In genomic region chr22:46147471-46148267, GRCh38 we compare ENCODE assay signal across 1 cellular context.
TF ChIP-seq lines count a peak whose summit lies in the region.

No MANE protein-coding gene starts in this region.

TF ChIP-seq in HepG2, 621 proteins besides CTCF, POLR2A, EP300 and RAD21 (continued from another document and continues in another):
- TF ChIP-seq ZNF513 (CRISPR knock-in tag; conservative IDR thresholded peaks at IDR 0.05): no peak
- peak; percentile 78 for TF ChIP-seq BHLHE40 (IDR thresholded peaks at IDR 0.05; ENCODE audit: low read length)
- TF ChIP-seq HNRNPLL (IDR thresholded peaks at IDR 0.05; ENCODE audit: low read depth, low read length, poor library complexity, severe bottlenecking): no peak
- TF ChIP-seq ZNF629 (CRISPR knock-in tag; conservative IDR thresholded peaks at IDR 0.05): 0 out of 2 replicates have a peak, but pooled peaks have one; percentile 23
- TF ChIP-seq ZFP91 (CRISPR knock-in tag; IDR thresholded peaks at IDR 0.05; ENCODE audit: borderline replicate concordance): peak; percentile 85
- TF ChIP-seq ZNF556 (CRISPR knock-in tag; IDR thresholded peaks at IDR 0.05; ENCODE audit: borderline replicate concordance): peak; percentile 93
- TF ChIP-seq ATF5 (CRISPR knock-in tag; IDR thresholded peaks at IDR 0.05; ENCODE audit: low read depth): no peak
- TF ChIP-seq ZNF205 (CRISPR knock-in tag; IDR thresholded peaks at IDR 0.05): 0 out of 2 replicates have a peak, but pooled peaks have one; percentile 22
- TF ChIP-seq XRCC5 (optimal IDR thresholded peaks at IDR 0.05; ENCODE audit: low read length): no peak
- no peak for TF ChIP-seq FOXA1 (IDR thresholded peaks at IDR 0.05)
- peak; percentile 33; the same call in 1 of the 2 replicates for TF ChIP-seq FOXA1 (CRISPR knock-in tag; IDR thresholded peaks at IDR 0.05)
- peak; percentile 96 for TF ChIP-seq ZNF772 (CRISPR knock-in tag; IDR thresholded peaks at IDR 0.05)
- no peak for TF ChIP-seq MAFG (CRISPR knock-in tag; IDR thresholded peaks at IDR 0.05)
- no peak for TF ChIP-seq ZNF326 (CRISPR knock-in tag; IDR thresholded peaks at IDR 0.05; ENCODE audit: borderline replicate concordance)
- no peak for TF ChIP-seq IKZF1 (IDR thresholded peaks at IDR 0.05)
- TF ChIP-seq ZNF788 (CRISPR knock-in tag; IDR thresholded peaks at IDR 0.05; ENCODE audit: borderline replicate concordance): peak; percentile 89
- peak; percentile 82; the same call in 1 of the 2 replicates for TF ChIP-seq SALL1 (CRISPR knock-in tag; IDR thresholded peaks at IDR 0.05)
- no peak; the same call in 1 of the 2 replicates for TF ChIP-seq ZBTB33 (CRISPR knock-in tag; IDR thresholded peaks at IDR 0.05)
- TF ChIP-seq ZFP36 (IDR thresholded peaks at IDR 0.05; ENCODE audit: borderline replicate concordance, low read depth, low read length, partially characterized antibody): no peak
- peak; percentile 32; the same call in 1 of the 2 replicates for TF ChIP-seq NR2F2 (IDR thresholded peaks at IDR 0.05; ENCODE audit: borderline replicate concordance, low read depth)
- TF ChIP-seq ZNF160 (CRISPR knock-in tag; IDR thresholded peaks at IDR 0.05): peak; percentile 53; the same call in 1 of the 2 replicates
- TF ChIP-seq ZBTB43 (CRISPR knock-in tag; conservative IDR thresholded peaks at IDR 0.05): 0 out of 2 replicates have a peak, but pooled peaks have one; percentile 30
- peak; percentile 96 for TF ChIP-seq RXRB (CRISPR knock-in tag; IDR thresholded peaks at IDR 0.05; ENCODE audit: borderline replicate concordance)
- TF ChIP-seq ZBTB26 (CRISPR knock-in tag; IDR thresholded peaks at IDR 0.05; ENCODE audit: borderline replicate concordance): no peak
- TF ChIP-seq MEIS2 (CRISPR knock-in tag; IDR thresholded peaks at IDR 0.05): no peak; the same call in 1 of the 2 replicates
- TF ChIP-seq ERF (CRISPR knock-in tag; IDR thresholded peaks at IDR 0.05): peak; percentile 48; the same call in 1 of the 2 replicates
- no peak for TF ChIP-seq ZNF121 (CRISPR knock-in tag; IDR thresholded peaks at IDR 0.05)
- TF ChIP-seq SUZ12 (IDR thresholded peaks at IDR 0.05; ENCODE audit: low read depth, low read length): no peak
- TF ChIP-seq ZBTB1 (CRISPR knock-in tag; IDR thresholded peaks at IDR 0.05; ENCODE audit: borderline replicate concordance): 0 out of 2 replicates have a peak, but pooled peaks have one; percentile 15
- TF ChIP-seq HOXA7 (CRISPR knock-in tag; IDR thresholded peaks at IDR 0.05): no peak
- no peak for TF ChIP-seq SMYD3 (CRISPR knock-in tag; IDR thresholded peaks at IDR 0.05)
- TF ChIP-seq ATF3 (CRISPR knock-in tag; IDR thresholded peaks at IDR 0.05): no peak
- no peak for TF ChIP-seq IKZF4 (CRISPR knock-in tag; IDR thresholded peaks at IDR 0.05; ENCODE audit: borderline replicate concordance, low read depth, not compliant biosample characterization)
- no peak for TF ChIP-seq ZNF468 (CRISPR knock-in tag; IDR thresholded peaks at IDR 0.05)
- peak; percentile 86 for TF ChIP-seq ZNF451 (CRISPR knock-in tag; IDR thresholded peaks at IDR 0.05)
- no peak for TF ChIP-seq ZNF576 (CRISPR knock-in tag; IDR thresholded peaks at IDR 0.05)
- TF ChIP-seq FUBP1 (CRISPR knock-in tag; IDR thresholded peaks at IDR 0.05; ENCODE audit: borderline replicate concordance): no peak
- no peak for TF ChIP-seq GTF2F1 (IDR thresholded peaks at IDR 0.05; ENCODE audit: low read length)
- TF ChIP-seq ZNF589 (CRISPR knock-in tag; conservative IDR thresholded peaks at IDR 0.05): peak; percentile 65; the same call in 1 of the 2 replicates
- no peak for TF ChIP-seq ATF1 (CRISPR knock-in tag; IDR thresholded peaks at IDR 0.05)
- 0 out of 2 replicates have a peak, but pooled peaks have one; percentile 8 for TF ChIP-seq ZNF143 (CRISPR knock-in tag; IDR thresholded peaks at IDR 0.05)
- no peak for TF ChIP-seq ZNF567 (CRISPR knock-in tag; IDR thresholded peaks at IDR 0.05; ENCODE audit: borderline replicate concordance)
- TF ChIP-seq NRL (CRISPR knock-in tag; IDR thresholded peaks at IDR 0.05; ENCODE audit: borderline replicate concordance): peak; percentile 34; the same call in 1 of the 2 replicates
- no peak for TF ChIP-seq CBX2 (IDR thresholded peaks at IDR 0.05; ENCODE audit: low read depth, low read length)
- peak; percentile 49; the same call in 1 of the 2 replicates for TF ChIP-seq CBX2 (CRISPR knock-in tag; IDR thresholded peaks at IDR 0.05; ENCODE audit: low read depth)
- no peak for TF ChIP-seq ZNF883 (CRISPR knock-in tag; IDR thresholded peaks at IDR 0.05; ENCODE audit: not compliant biosample characterization)
- 0 out of 2 replicates have a peak, but pooled peaks have one; percentile 25 for TF ChIP-seq ZNF564 (CRISPR knock-in tag; IDR thresholded peaks at IDR 0.05)
- TF ChIP-seq RORA (CRISPR knock-in tag; IDR thresholded peaks at IDR 0.05): no peak
- TF ChIP-seq TMF1 (CRISPR knock-in tag; IDR thresholded peaks at IDR 0.05; ENCODE audit: low read depth): no peak
- TF ChIP-seq ZNF652 (CRISPR knock-in tag; IDR thresholded peaks at IDR 0.05; ENCODE audit: borderline replicate concordance, low read depth): no peak
- TF ChIP-seq ZNF362 (CRISPR knock-in tag; IDR thresholded peaks at IDR 0.05; ENCODE audit: borderline replicate concordance): peak; percentile 52; the same call in 1 of the 2 replicates
- TF ChIP-seq CHD4 (IDR thresholded peaks at IDR 0.05; ENCODE audit: borderline replicate concordance, low read length): no peak
- TF ChIP-seq ATAD3A (CRISPR knock-in tag; IDR thresholded peaks at IDR 0.05): no peak
- TF ChIP-seq MYNN (CRISPR knock-in tag; IDR thresholded peaks at IDR 0.05; ENCODE audit: low read depth): no peak
- TF ChIP-seq ZNF18 (CRISPR knock-in tag; IDR thresholded peaks at IDR 0.05; ENCODE audit: insufficient replicate concordance): no peak
- TF ChIP-seq FOXK2 (IDR thresholded peaks at IDR 0.05): no peak
- TF ChIP-seq RARA (CRISPR knock-in tag; IDR thresholded peaks at IDR 0.05): peak; percentile 89
- TF ChIP-seq RNF2 (conservative IDR thresholded peaks at IDR 0.05; ENCODE audit: low read depth): 0 out of 2 replicates have a peak, but pooled peaks have one; percentile 26
